8 cellular contexts compared by ENCODE assay signal in genomic region chr3:66450389-66451022, GRCh38. TPM values are rescaled to one million over a fixed set of nuclear protein-coding genes. Genes with fewer than 3 reads are reported as not detected.
A peak's percentile ranks its signal among the peaks of the same experiment; 100 is the strongest.
DNase-seq lines count a peak whose midpoint lies in the region; ATAC-seq and TF ChIP-seq lines count a peak whose summit lies in the region.

No MANE protein-coding gene starts in this region.

- H3K4me1 ChIP-seq in left lung (peaks cover 19 to 62% of the 10 kb centered on the region in 2 donors), tibial artery (peaks cover 0 to 83% (median 63%) of the 10 kb centered on the region in 4 donors)

- no peak overlapping the region for H3K4me3 ChIP-seq in left lung
- peak overlapping the region in 1 of 2 donors; percentile 4 for H3K4me3 ChIP-seq in tibial artery

- no peak overlapping the region for H3K4me3 Mint-ChIP-seq in endothelial cell (ENCODE audit: unreplicated experiment)

- DNase-seq in NCI-H2029 treated with DMSO at 0.1 percent for 48 hours (lab: John Stamatoyannopoulos, UW) (peak; percentile 45), cerebellum (ENCODE audit: low spot score) (peak; percentile 77), left lung (no peak), tibial artery (peak; percentile 73 to 84), endothelial cell (ENCODE audit: low spot score) (no peak)
- DNase-seq in effector CD4-positive, alpha-beta T cell = no peak
- DNase-seq in activated naive CD4-positive, alpha-beta T cell treated with anti-CD3 and anti-CD28 coated beads, Interleukin-2, amount 50 U/mL, for 16 hours = no peak

- H3K36me3 Mint-ChIP-seq in endothelial cell (ENCODE audit: low read depth, unreplicated experiment) = no peaks in the 10 kb centered on the region

- no peak overlapping the region for H3K27ac Mint-ChIP-seq in endothelial cell (ENCODE audit: unreplicated experiment)

- H3K9me3 Mint-ChIP-seq in endothelial cell (ENCODE audit: unreplicated experiment) = no peaks in the 10 kb centered on the region

- TF ChIP-seq CTCF in left lung (IDR thresholded peaks at IDR 0.05) (no peak), tibial artery (IDR thresholded peaks at IDR 0.05) (no peak), endothelial cell (IDR thresholded peaks at IDR 0.05; ENCODE audit: unreplicated experiment) (no peak)

- H3K27me3 Mint-ChIP-seq in endothelial cell (ENCODE audit: unreplicated experiment) = no peaks in the 10 kb centered on the region

- ATAC-seq in left lung (peak; percentile 80), GM21576 (IDR thresholded peaks at IDR 0.05; ENCODE audit: unreplicated experiment) (no peak)

- H3K9me3 ChIP-seq in left lung = no peaks in the 10 kb centered on the region
- no peaks in the 10 kb centered on the region for H3K9me3 ChIP-seq in tibial artery

- H3K27ac ChIP-seq in left lung (peak overlapping the region; percentile 50 to 59), tibial artery (peak overlapping the region; percentile 71 to 82)

- H3K27me3 ChIP-seq in left lung = no peaks in the 10 kb centered on the region
- H3K27me3 ChIP-seq in tibial artery = no peaks in the 10 kb centered on the region

- intact Hi-C loops in left lung (cut with DNase I) = no loop called here
- intact Hi-C loops in tibial artery (cut with DNase I; ENCODE audit: low total_unique reads) = loop anchor here (5.0 kb wide), 1 partner anchor 47 kb away; no protein-coding TSS in a partner anchor

- H3K4me1 Mint-ChIP-seq in endothelial cell (ENCODE audit: unreplicated experiment) = peaks cover 16% of the 10 kb centered on the region

- H3K36me3 ChIP-seq in left lung (no peaks in the 10 kb centered on the region), tibial artery (peaks cover 0 to 5% (median 0%) of the 10 kb centered on the region in 3 donors)

RNA-seq across cellular contexts. Expression of gene LRIG1, which starts 50.3 kb away (rescaled TPM):
- 87.7 TPM for total RNA-seq in cerebellum
- 10 to 100 TPM; 34.9 to 36.4 TPM for total RNA-seq in left lung
- total RNA-seq in endothelial cell (ENCODE audit: unreplicated experiment) = 25.1 TPM

Comparison
In these comparisons a context has a peak if more than half of its experiments do, and no peak if none do; other contexts are left out.
1. DNase-seq: peak in NCI-H2029 treated with DMSO at 0.1 percent for 48 hours (single experiment), cerebellum (single experiment) and tibial artery (2 of 2); none in left lung (0 of 2), endothelial cell (single experiment), effector CD4-positive, alpha-beta T cell (single experiment) and activated naive CD4-positive, alpha-beta T cell treated with anti-CD3 and anti-CD28 coated beads, Interleukin-2, amount 50 U/mL, for 16 hours (single experiment).